ENCODE assay signal across 7 cellular contexts in the genomic region with DNA sequence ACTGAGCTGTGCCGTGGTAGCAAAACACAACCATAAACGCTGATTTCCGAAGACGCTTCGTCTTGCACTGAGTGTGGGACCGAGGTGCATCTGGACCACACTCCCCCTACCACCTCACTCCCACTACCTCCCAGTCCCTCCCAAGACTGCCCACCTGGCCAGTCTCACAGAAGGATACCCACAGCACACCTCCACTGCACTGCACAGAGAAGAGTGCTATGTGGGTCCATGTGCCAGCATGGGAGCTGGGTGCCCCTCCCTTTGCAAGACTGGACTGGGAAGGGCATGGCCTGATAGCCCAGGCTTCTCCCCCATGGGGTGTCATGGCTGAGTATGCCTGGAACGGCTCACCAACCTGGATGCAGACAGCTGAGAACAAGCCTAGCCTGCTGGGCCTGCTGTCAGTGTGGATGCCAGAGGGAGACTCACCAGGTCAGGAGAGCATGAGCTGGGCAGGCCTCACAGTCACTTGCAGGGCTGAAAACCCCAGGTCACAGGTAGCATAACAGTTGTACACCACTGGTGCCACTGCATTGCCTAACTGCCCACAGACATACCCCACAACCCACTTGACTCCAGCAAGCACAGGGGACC. TPM values are rescaled to one million over a fixed set of nuclear protein-coding genes. Genes with fewer than 3 reads are reported as not detected.
DNase-seq lines count a peak whose midpoint lies in the region; ATAC-seq, FAIRE-seq and TF ChIP-seq lines count a peak whose summit lies in the region.
"Not testable (repeated sequence)": the region's sequence is repeated elsewhere in the genome, so short reads cannot be mapped to it uniquely, and the experiment has no call there.

No MANE protein-coding gene starts in this region.

- not testable (repeated sequence) for H3K27ac ChIP-seq in neuronal stem cell (replicated peaks; ENCODE audit: low read length)

- H3K36me3 ChIP-seq in bronchial epithelial cell (ENCODE audit: control insufficient read depth, insufficient read depth, low read length); neuronal stem cell (replicated peaks in 1 of 2; ENCODE audit: control insufficient read depth in 2 of 2, insufficient read depth in 2 of 2, low read length in 2 of 2): not testable (repeated sequence)

- H3K36me3 Mint-ChIP-seq in stimulated activated memory B cell treated with anti-CD40 and anti-IgM and Interleukin-4, amounts not matched to agents 10 μg/mL and 1 μg/mL and 100 μg/mL, for 72 hours, result not testable (repeated sequence)

- peak overlapping the region; percentile 37 for H2AK5ac ChIP-seq in neuronal stem cell (ENCODE audit: low read depth, low read length)

- H2BK5ac ChIP-seq in neuronal stem cell (ENCODE audit: low read length), result not testable (repeated sequence)

- not testable (repeated sequence) for DNase-seq in bronchial epithelial cell (ENCODE audit: low read depth); neuronal stem cell (ENCODE audit: low spot score); stimulated activated naive CD8-positive, alpha-beta T cell treated with anti-CD3 and anti-CD28 coated beads, Interleukin-15, amount 100 ng/mL, for 72 hours; urothelium cell line (ENCODE audit: low spot score)
- DNase-seq in epithelial cell of esophagus (ENCODE audit: low read depth), result peak; percentile 28
- DNase-seq in islet precursor cell, result peak; percentile 57

- H2BK120ac ChIP-seq in neuronal stem cell (ENCODE audit: low read depth, low read length), result not testable (repeated sequence)

- H3K79me1 ChIP-seq in neuronal stem cell (ENCODE audit: low read depth, low read length), result not testable (repeated sequence)

- peak overlapping the region; percentile 6 for H2BK12ac ChIP-seq in neuronal stem cell (ENCODE audit: low read length)

- FAIRE-seq in bronchial epithelial cell (lab: Jason Lieb, UNC) (peak; percentile 95), urothelium cell line (lab: Jason Lieb, UNC) (peak; percentile 74)

- H3K14ac ChIP-seq in neuronal stem cell (ENCODE audit: low read length), result not testable (repeated sequence)

- H4K91ac ChIP-seq in neuronal stem cell (ENCODE audit: low read depth, low read length, poor library complexity), result not testable (repeated sequence)

- H2BK15ac ChIP-seq in neuronal stem cell (ENCODE audit: low read length), result not testable (repeated sequence)

- WGBS in neuronal stem cell (ENCODE audit: extremely low coverage in 2 of 2, insufficient read length in 2 of 2, insufficient replicate concordance in 1 of 2), 2 donors, result no CpG with 5 or more reads among the region's 7 CpGs

- H3K23ac ChIP-seq in neuronal stem cell (ENCODE audit: low read depth, low read length, poor library complexity), result not testable (repeated sequence)

- not testable (repeated sequence) for H3K4ac ChIP-seq in neuronal stem cell (ENCODE audit: low read length)

- ATAC-seq in stimulated activated memory B cell treated with anti-CD40 and anti-IgM and Interleukin-4, amounts not matched to agents 10 μg/mL and 1 μg/mL and 100 μg/mL, for 72 hours, result peak; percentile 31
- peak; percentile 37 for ATAC-seq in stimulated activated naive CD8-positive, alpha-beta T cell treated with anti-CD3 and anti-CD28 coated beads, Interleukin-15, amount 100 ng/mL, for 72 hours

- H3K4me1 ChIP-seq in neuronal stem cell (ENCODE audit: control insufficient read depth in 2 of 2, insufficient read depth in 1 of 2, low read depth in 1 of 2, low read length in 2 of 2), result not testable (repeated sequence)

- H3K27me3 ChIP-seq in bronchial epithelial cell (ENCODE audit: control insufficient read depth, insufficient read depth, low read length); neuronal stem cell (ENCODE audit: control insufficient read depth in 3 of 3, insufficient read depth in 3 of 3, low read depth in 1 of 3, low read length in 3 of 3): not testable (repeated sequence)

- not testable (repeated sequence) for H3K4me3 ChIP-seq in bronchial epithelial cell (ENCODE audit: low read depth, low read length); epithelial cell of esophagus (ENCODE audit: low read length); neuronal stem cell (ENCODE audit: low read length in 2 of 2)

- H3K18ac ChIP-seq in neuronal stem cell (ENCODE audit: low read length), result not testable (repeated sequence)

- TF ChIP-seq CTCF in bronchial epithelial cell (IDR thresholded peaks at IDR 0.05; ENCODE audit: insufficient read depth, low read length, severe bottlenecking); epithelial cell of esophagus (IDR thresholded peaks at IDR 0.05; ENCODE audit: insufficient read depth, low read depth, low read length, missing control alignments): not testable (repeated sequence)

- not testable (repeated sequence) for H2AFZ ChIP-seq in neuronal stem cell (ENCODE audit: low read length)

- H3K4me3 Mint-ChIP-seq in stimulated activated memory B cell treated with anti-CD40 and anti-IgM and Interleukin-4, amounts not matched to agents 10 μg/mL and 1 μg/mL and 100 μg/mL, for 72 hours; stimulated activated naive CD8-positive, alpha-beta T cell treated with anti-CD3 and anti-CD28 coated beads, Interleukin-15, amount 100 ng/mL, for 72 hours: not testable (repeated sequence)

- not testable (repeated sequence) for H3K9me3 Mint-ChIP-seq in stimulated activated memory B cell treated with anti-CD40 and anti-IgM and Interleukin-4, amounts not matched to agents 10 μg/mL and 1 μg/mL and 100 μg/mL, for 72 hours; stimulated activated naive CD8-positive, alpha-beta T cell treated with anti-CD3 and anti-CD28 coated beads, Interleukin-15, amount 100 ng/mL, for 72 hours

- H3K27ac Mint-ChIP-seq in stimulated activated memory B cell treated with anti-CD40 and anti-IgM and Interleukin-4, amounts not matched to agents 10 μg/mL and 1 μg/mL and 100 μg/mL, for 72 hours; stimulated activated naive CD8-positive, alpha-beta T cell treated with anti-CD3 and anti-CD28 coated beads, Interleukin-15, amount 100 ng/mL, for 72 hours: not testable (repeated sequence)

- peaks cover 13% of the 10 kb centered on the region for H3K27me3 Mint-ChIP-seq in stimulated activated memory B cell treated with anti-CD40 and anti-IgM and Interleukin-4, amounts not matched to agents 10 μg/mL and 1 μg/mL and 100 μg/mL, for 72 hours
- not testable (repeated sequence) for H3K27me3 Mint-ChIP-seq in stimulated activated naive CD8-positive, alpha-beta T cell treated with anti-CD3 and anti-CD28 coated beads, Interleukin-15, amount 100 ng/mL, for 72 hours

- not testable (repeated sequence) for H3K4me1 Mint-ChIP-seq in stimulated activated memory B cell treated with anti-CD40 and anti-IgM and Interleukin-4, amounts not matched to agents 10 μg/mL and 1 μg/mL and 100 μg/mL, for 72 hours; stimulated activated naive CD8-positive, alpha-beta T cell treated with anti-CD3 and anti-CD28 coated beads, Interleukin-15, amount 100 ng/mL, for 72 hours

- H3K4me2 ChIP-seq in neuronal stem cell (ENCODE audit: insufficient read depth, low read length, poor library complexity, severe bottlenecking), result not testable (repeated sequence)

- H3K9ac ChIP-seq in neuronal stem cell (ENCODE audit: low read depth, low read length, poor library complexity), result not testable (repeated sequence)

- not testable (repeated sequence) for H4K8ac ChIP-seq in neuronal stem cell (ENCODE audit: low read depth, low read length)

- not testable (repeated sequence) for H3K9me3 ChIP-seq in neuronal stem cell (replicated peaks in 1 of 2; ENCODE audit: control insufficient read depth in 2 of 2, insufficient read depth in 1 of 2, low read depth in 1 of 2, low read length in 2 of 2)

RNA-seq across cellular contexts. Expression of gene TMEM254, which starts 56.0 kb away (rescaled TPM):
- 7.1 and 21.1 TPM in 2 replicates for total RNA-seq in bronchial epithelial cell
- polyA plus RNA-seq in neuronal stem cell (2013, experiment 1 of 2), result 35.3 TPM
- 36.1 TPM for polyA plus RNA-seq in neuronal stem cell (2013, experiment 2 of 2)
